ENCODE assay signal across 17 cellular contexts in genomic region chr12:120064054-120064940, GRCh38. TPM values are rescaled to one million over a fixed set of nuclear protein-coding genes. Genes with fewer than 3 reads are reported as not detected.
DNase-seq lines count a peak whose midpoint lies in the region; ATAC-seq and TF ChIP-seq lines count a peak whose summit lies in the region.
"Had no signal": no experiment of that assay in that cellular context is flagged by ENCODE, and none has a peak within 500 bp of the region (broad histone marks: within the 10 kb centered on the region; RNA-seq: fewer than 3 reads in every experiment).

No MANE protein-coding gene starts in this region.

- no peak overlapping the region for H2BK120ac ChIP-seq in mesendoderm (ENCODE audit: low read depth, low read length)

- H3K4me3 Mint-ChIP-seq in CD4-positive, alpha-beta memory T cell: no peak overlapping the region
- H3K4me3 Mint-ChIP-seq in Caco-2 (ENCODE audit: unreplicated experiment): peak overlapping the region; percentile 36

- no TSS peak for BruUV-seq in Caco-2 (replicated peaks; lab: Mats Ljungman, UMichigan)

- no CpG with 5 or more reads among the region's 16 CpGs for WGBS in mesendoderm (ENCODE audit: extremely low coverage, insufficient coverage, low lambda C conversion rate)
- 67% methylated on average over 16 of the region's 16 CpGs for WGBS in SK-N-SH (ENCODE audit: low lambda C conversion rate)

- H3K79me2 ChIP-seq in mesendoderm (ENCODE audit: control insufficient read depth, insufficient read depth, low read length) (no peaks in the 10 kb centered on the region), SK-N-SH (ENCODE audit: insufficient read depth) (no peaks in the 10 kb centered on the region)

- H3K18ac ChIP-seq in mesendoderm (ENCODE audit: low read length): no peak overlapping the region

- H4K5ac ChIP-seq in mesendoderm (ENCODE audit: low read length): no peak overlapping the region

- H3K4me3 ChIP-seq in CD4-positive, alpha-beta memory T cell (ENCODE audit: low read length in 2 of 2): no peak overlapping the region
- H3K4me3 ChIP-seq in Caco-2 (ENCODE audit: low read depth, low read length) (no peak overlapping the region), mesendoderm (ENCODE audit: low read length) (no peak overlapping the region), HAP-1 (no peak overlapping the region), SK-N-SH (ENCODE audit: low read depth in 2 of 2, low read length in 1 of 2) (no peak overlapping the region)
- H3K4me3 ChIP-seq: K562 had no signal

- H3K4me1 Mint-ChIP-seq in CD4-positive, alpha-beta memory T cell: peaks cover 0 to 3% (median under 1%) of the 10 kb centered on the region in 4 donors
- H3K4me1 Mint-ChIP-seq in Caco-2 (ENCODE audit: low read depth, unreplicated experiment): peaks cover 28% of the 10 kb centered on the region

- no peak overlapping the region for H4K8ac ChIP-seq in mesendoderm (ENCODE audit: low read depth, low read length)

- no peak overlapping the region for H2AK5ac ChIP-seq in mesendoderm (ENCODE audit: low read length)

- no peak for TF ChIP-seq EP300 in SK-N-SH (IDR thresholded peaks at IDR 0.05; ENCODE audit: borderline replicate concordance in 1 of 2, low read depth in 1 of 2, low read length in 1 of 2)

- H3K4me2 ChIP-seq in mesendoderm (ENCODE audit: low read length) (no peak overlapping the region), SK-N-SH (no peak overlapping the region)

- no peak for TF ChIP-seq CTCF in Caco-2 (IDR thresholded peaks at IDR 0.05; ENCODE audit: insufficient read depth in 1 of 2, low read depth in 1 of 2, low read length in 1 of 2, severe bottlenecking in 1 of 2, unreplicated experiment in 1 of 2)
- no peak for TF ChIP-seq CTCF in SK-N-SH (IDR thresholded peaks at IDR 0.05)

- H3K9me3 Mint-ChIP-seq in CD4-positive, alpha-beta memory T cell: no peaks in the 10 kb centered on the region
- no peaks in the 10 kb centered on the region for H3K9me3 Mint-ChIP-seq in Caco-2 (ENCODE audit: unreplicated experiment)

- H3K9me3 ChIP-seq in CD4-positive, alpha-beta memory T cell (ENCODE audit: control insufficient read depth in 1 of 2, low read length in 2 of 2): no peaks in the 10 kb centered on the region
- H3K9me3 ChIP-seq in Caco-2: no peaks in the 10 kb centered on the region
- H3K9me3 ChIP-seq in HAP-1: no peaks in the 10 kb centered on the region
- no peaks in the 10 kb centered on the region for H3K9me3 ChIP-seq in SK-N-SH

- H3K36me3 Mint-ChIP-seq in CD4-positive, alpha-beta memory T cell: peaks cover 21 to 54% of the 10 kb centered on the region in 2 donors
- no peaks in the 10 kb centered on the region for H3K36me3 Mint-ChIP-seq in Caco-2 (ENCODE audit: insufficient read depth, unreplicated experiment)

- no peaks in the 10 kb centered on the region for H3F3A ChIP-seq in SK-N-SH (replicated peaks; ENCODE audit: insufficient read depth)

- no peak overlapping the region for H3K56ac ChIP-seq in mesendoderm (ENCODE audit: low read length)

- H3K79me1 ChIP-seq in mesendoderm (ENCODE audit: low read length): no peaks in the 10 kb centered on the region

- H3K9ac ChIP-seq in mesendoderm (ENCODE audit: low read length): no peak overlapping the region
- H3K9ac ChIP-seq in SK-N-SH: no peak overlapping the region

- peak overlapping the region in 6 of 7 donors; percentile 21 to 79 (median 58) for H3K27ac Mint-ChIP-seq in CD4-positive, alpha-beta memory T cell
- H3K27ac Mint-ChIP-seq in Caco-2 (ENCODE audit: unreplicated experiment): peak overlapping the region; percentile 73

- no peaks in the 10 kb centered on the region for H3K27me3 Mint-ChIP-seq in CD4-positive, alpha-beta memory T cell
- no peaks in the 10 kb centered on the region for H3K27me3 Mint-ChIP-seq in Caco-2 (ENCODE audit: insufficient read depth, unreplicated experiment)

- no peak overlapping the region for H3K4ac ChIP-seq in mesendoderm (ENCODE audit: low read depth, low read length)

- in situ Hi-C loops in HAP-1 (cut with MboI; ENCODE audit: low sequenced_read_pairs): no loop called here

- H3K9me2 ChIP-seq in SK-N-SH: no peaks in the 10 kb centered on the region

- ATAC-seq in GM18498 (IDR thresholded peaks at IDR 0.05; ENCODE audit: unreplicated experiment) (no peak), GM19324 (IDR thresholded peaks at IDR 0.05; ENCODE audit: low FRiP score, unreplicated experiment) (no peak)
- ATAC-seq: K562 had no signal

- H3K23ac ChIP-seq in mesendoderm (ENCODE audit: low read length): no peak overlapping the region

- DNase-seq in CD4-positive, alpha-beta memory T cell: no peak
- peak; percentile 51 to 74 for DNase-seq in Caco-2
- peak; percentile 80 for DNase-seq in amniotic epithelial cell (ENCODE audit: low read depth)
- DNase-seq in mesendoderm: peak; percentile 79
- no peak for DNase-seq in HAP-1 (ENCODE audit: low spot score in 2 of 2)
- no peak for DNase-seq in SK-N-SH
- DNase-seq: activated CD4-positive, alpha-beta T cell treated with anti-CD3 and anti-CD28 coated beads for 4 hours; activated naive CD4-positive, alpha-beta T cell treated with Interleukin-2 at 50 U/mL for 16 hours; COR-L47; effector memory CD4-positive, alpha-beta T cell; NCI-H146; NCI-H526 treated with DMSO at 0.1 percent for 48 hours; SHP77; stimulated activated CD4-positive, alpha-beta T cell treated with anti-CD3 and anti-CD28 coated beads, Interleukin-4, amount 100 ng/mL, for 24 hours had no signal

- H2BK15ac ChIP-seq in mesendoderm (replicated peaks; ENCODE audit: low read depth): no peak overlapping the region

- H3K4me1 ChIP-seq in CD4-positive, alpha-beta memory T cell (ENCODE audit: insufficient read depth, low read length): no peaks in the 10 kb centered on the region
- H3K4me1 ChIP-seq in Caco-2 (peaks cover 41% of the 10 kb centered on the region), mesendoderm (ENCODE audit: control insufficient read depth, low read depth, low read length) (no peaks in the 10 kb centered on the region), HAP-1 (no peaks in the 10 kb centered on the region), SK-N-SH (ENCODE audit: control insufficient read depth in 1 of 2, insufficient read depth in 2 of 2, low read depth in 1 of 2, low read length in 1 of 2) (peaks cover 0 to 2% of the 10 kb centered on the region in 2 experiments; a peak in 1 of 4 replicates)

- POLR2A ChIA-PET in CD4-positive, alpha-beta memory T cell (lab: Charles Lee; ENCODE audit: partially characterized antibody): interaction anchor here (1.8 to 2.0 kb wide), 2 partner anchors 23 to 75 kb away, joined by 4 to 7 read pairs; partner anchors contain the start of gene BICDL1
- POLR2A ChIA-PET in Caco-2 (lab: Charles Lee) (interaction anchor here (0.5 to 0.9 kb wide), 5 partner anchors 23 to 1142 kb away, joined by 3 to 4 read pairs (median 4); no protein-coding TSS in a partner anchor), SK-N-SH (lab: Yijun Ruan, JAX) (interaction anchor here (1.0 kb wide), 1 partner anchor 137 kb away, joined by 3 read pairs; the partner anchor contains the start of gene RPLP0)

- TF ChIP-seq RAD21 in SK-N-SH (IDR thresholded peaks at IDR 0.05; ENCODE audit: low read length): no peak

- H2BK5ac ChIP-seq in mesendoderm (ENCODE audit: low read length): no peak overlapping the region

- CTCF ChIA-PET in CD4-positive, alpha-beta memory T cell (lab: Charles Lee; ENCODE audit: partially characterized antibody): interaction anchor here (1.2 to 2.9 kb wide), 3 partner anchors 14 to 77 kb away, joined by 3 to 9 read pairs (median 5); no protein-coding TSS in a partner anchor
- CTCF ChIA-PET in Caco-2 (lab: Charles Lee) (interaction anchor here (0.5 to 2.0 kb wide), 2 partner anchors 23 to 137 kb away, joined by 4 to 9 read pairs; no protein-coding TSS in a partner anchor), SK-N-SH (lab: Yijun Ruan, JAX) (interaction anchor here (0.9 to 1.1 kb wide), 2 partner anchors 23 to 29 kb away, joined by 3 to 4 read pairs; no protein-coding TSS in a partner anchor)

- intact Hi-C loops in CD4-positive, alpha-beta memory T cell (cut with micrococcal nuclease): no loop called here
- intact Hi-C loops in Caco-2 (cut with micrococcal nuclease; ENCODE audit: unreplicated experiment): loop anchor here (2.0 kb wide), 1 partner anchor 23 kb away; no protein-coding TSS in a partner anchor

- no peak overlapping the region for H2AFZ ChIP-seq in SK-N-SH (ENCODE audit: low read depth)

- peaks cover 7% of the 10 kb centered on the region for H3K36me3 ChIP-seq in CD4-positive, alpha-beta memory T cell (ENCODE audit: insufficient read depth, low read length)
- no peaks in the 10 kb centered on the region for H3K36me3 ChIP-seq in Caco-2 (ENCODE audit: control insufficient read depth, insufficient read depth, low read length)
- no peaks in the 10 kb centered on the region for H3K36me3 ChIP-seq in mesendoderm (ENCODE audit: control insufficient read depth, insufficient read depth, low read length)
- H3K36me3 ChIP-seq in HAP-1 (replicated peaks): no peaks in the 10 kb centered on the region
- H3K36me3 ChIP-seq in SK-N-SH (replicated peaks in 1 of 2; ENCODE audit: control insufficient read depth in 1 of 2, insufficient read depth in 2 of 2, low read length in 1 of 2): no peaks in the 10 kb centered on the region

- no peak overlapping the region for H3K27ac ChIP-seq in CD4-positive, alpha-beta memory T cell (ENCODE audit: low read depth, low read length)
- no peak overlapping the region for H3K27ac ChIP-seq in mesendoderm (ENCODE audit: low read depth, low read length)
- no peak overlapping the region for H3K27ac ChIP-seq in SK-N-SH (ENCODE audit: low read depth in 2 of 2, low read length in 1 of 2)

- no peaks in the 10 kb centered on the region for H4K20me1 ChIP-seq in SK-N-SH (ENCODE audit: insufficient read depth)

- H3K27me3 ChIP-seq in CD4-positive, alpha-beta memory T cell (ENCODE audit: insufficient read depth, low read length): no peaks in the 10 kb centered on the region
- no peaks in the 10 kb centered on the region for H3K27me3 ChIP-seq in Caco-2 (replicated peaks; ENCODE audit: control insufficient read depth, insufficient read depth, low read length)
- no peaks in the 10 kb centered on the region for H3K27me3 ChIP-seq in mesendoderm (ENCODE audit: insufficient read depth, low read length, poor library complexity)
- H3K27me3 ChIP-seq in HAP-1 (ENCODE audit: low read depth): peaks cover 31% of the 10 kb centered on the region
- peaks cover 4% of the 10 kb centered on the region; the same call in 1 of the 2 replicates for H3K27me3 ChIP-seq in SK-N-SH (ENCODE audit: insufficient read depth)

TF ChIP-seq in SK-N-SH, 30 proteins besides CTCF, POLR2A, EP300 and RAD21 (continues in another document):
- TF ChIP-seq CHD2 (IDR thresholded peaks at IDR 0.05; ENCODE audit: low read length, partially characterized antibody) (no peak), GATA2 (CRISPR knock-in tag; IDR thresholded peaks at IDR 0.05) (no peak), TCF12 (IDR thresholded peaks at IDR 0.05) (no peak)

RNA-seq across cellular contexts. Expression of gene RAB35, which starts 52.3 kb away (rescaled TPM):
- total RNA-seq in CD4-positive, alpha-beta memory T cell: 10 to 100 TPM; 66.2 to 71.3 TPM
- polyA plus RNA-seq in CD4-positive, alpha-beta memory T cell: 10 to 100 TPM; 12.4 to 24.7 TPM
- 65.1 and 72.0 TPM in 2 replicates for total RNA-seq in Caco-2 (2022)
- 40.3 TPM for polyA plus RNA-seq in mesendoderm (2013, experiment 1 of 2)
- polyA plus RNA-seq in mesendoderm (2013, experiment 2 of 2): 43.3 TPM
- polyA plus RNA-seq in SK-N-SH (2012; rRNA removed): 41.8 and 45.3 TPM in 2 replicates
- 31.1 and 37.3 TPM in 2 replicates for polyA plus RNA-seq in SK-N-SH (2012; cell fraction: cytosol; rRNA removed)
- polyA plus RNA-seq in SK-N-SH (2012; cell fraction: nucleus; rRNA removed): 50.4 and 51.7 TPM in 2 replicates

Comparison
In these comparisons a context has a peak if more than half of its experiments do, and no peak if none do; other contexts are left out.
1. DNase-seq: peak in Caco-2 (2 of 2), amniotic epithelial cell (single experiment) and mesendoderm (single experiment); none in CD4-positive, alpha-beta memory T cell (0 of 5), HAP-1 (0 of 2) and SK-N-SH (single experiment).